Comparison of ENCODE assay signal across 20 cellular contexts in the genomic region with DNA sequence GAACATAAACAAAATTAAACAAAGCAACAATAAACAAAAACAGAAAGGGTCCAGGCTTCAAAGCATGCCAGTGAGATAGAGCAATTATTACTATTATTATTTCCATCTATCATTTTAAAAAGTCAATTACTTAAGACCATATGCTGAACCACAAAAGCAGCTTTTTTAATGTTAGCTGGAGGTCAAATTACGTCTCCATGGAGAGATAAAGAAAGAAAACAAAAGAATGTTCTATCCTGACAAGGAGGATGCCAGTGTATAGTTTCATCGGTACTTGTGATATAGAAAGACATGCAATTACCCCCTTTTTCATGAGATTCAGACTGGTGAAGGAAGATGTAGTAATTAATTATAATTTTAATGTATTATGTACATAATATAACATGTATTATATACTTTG.
DNase-seq lines count a peak whose midpoint lies in the region; ATAC-seq and TF ChIP-seq lines count a peak whose summit lies in the region.
"Had no signal": no experiment of that assay in that cellular context is flagged by ENCODE, and none has a peak within 500 bp of the region (broad histone marks: within the 10 kb centered on the region; RNA-seq: fewer than 3 reads in every experiment).

No MANE protein-coding gene starts in this region.

- CTCF ChIA-PET in SK-N-SH (lab: Yijun Ruan, JAX) = no interaction called here

- H3K27ac ChIP-seq in SK-N-SH (ENCODE audit: low read depth in 2 of 2, low read length in 1 of 2) = no peak overlapping the region
- H3K27ac ChIP-seq: BLaER1 treated with 17β-estradiol and CSF1 and Interleukin-3, amounts not matched to agents 10 nM and 100 nM had no signal

- ATAC-seq in SK-N-SH treated with all-trans-retinoic acid at 6 μM for 48 hours (peak; percentile 62; the same call in 2 of the 3 replicates), GM21528 (IDR thresholded peaks at IDR 0.05; ENCODE audit: low FRiP score, unreplicated experiment) (no peak)
- ATAC-seq: CD8-positive, alpha-beta T cell; GM12878; HCT116 had no signal

- DNase-seq in SK-N-SH (no peak), amniotic epithelial cell (ENCODE audit: low read depth) (peak; percentile 33), mesothelial cell of epicardium (ENCODE audit: low spot score in 2 of 2, unreplicated experiment in 2 of 2) (no peak), NCI-H1092 (lab: John Stamatoyannopoulos, UW) (no peak), DMS 273 treated with DMSO at 0.1 percent for 48 hours (lab: John Stamatoyannopoulos, UW) (no peak)
- DNase-seq: Calu3; CD8-positive, alpha-beta T cell; DMS53; DND-41; EL; GOT3; H7; HFFc6; IMR-90 had no signal

- H3K4me1 ChIP-seq in SK-N-SH (ENCODE audit: control insufficient read depth in 1 of 2, insufficient read depth in 2 of 2, low read depth in 1 of 2, low read length in 1 of 2) = peaks cover 0 to 2% of the 10 kb centered on the region in 2 experiments; a peak in 2 of 4 replicates
- H3K4me1 ChIP-seq: BLaER1 treated with 17β-estradiol and CSF1 and Interleukin-3, amounts not matched to agents 10 nM and 100 nM had no signal

- H3K36me3 ChIP-seq in SK-N-SH (replicated peaks in 1 of 2; ENCODE audit: control insufficient read depth in 1 of 2, insufficient read depth in 2 of 2, low read length in 1 of 2) = no peaks in the 10 kb centered on the region
- H3K36me3 ChIP-seq: BLaER1 treated with 17β-estradiol and CSF1 and Interleukin-3, amounts not matched to agents 10 nM and 100 nM had no signal

- H3K79me2 ChIP-seq in SK-N-SH (ENCODE audit: insufficient read depth) = no peaks in the 10 kb centered on the region

- H3K9me3 Mint-ChIP-seq in mesothelial cell of epicardium = peaks cover 23% of the 10 kb centered on the region
- H3K9me3 Mint-ChIP-seq: HFFc6 had no signal

- H2AFZ ChIP-seq in SK-N-SH (ENCODE audit: low read depth) = no peak overlapping the region

- H3K4me3 Mint-ChIP-seq in mesothelial cell of epicardium = no peak overlapping the region
- H3K4me3 Mint-ChIP-seq: B cell; CD8-positive, alpha-beta T cell; HFFc6 had no signal

- TF ChIP-seq EP300 in SK-N-SH (IDR thresholded peaks at IDR 0.05; ENCODE audit: borderline replicate concordance in 1 of 2, low read depth in 1 of 2, low read length in 1 of 2) = no peak

- peaks cover 7% of the 10 kb centered on the region for H3K36me3 Mint-ChIP-seq in mesothelial cell of epicardium
- H3K36me3 Mint-ChIP-seq: CD8-positive, alpha-beta T cell had no signal

- H3F3A ChIP-seq in SK-N-SH (replicated peaks; ENCODE audit: insufficient read depth) = no peaks in the 10 kb centered on the region

- peak overlapping the region; percentile 22 for H3K27ac Mint-ChIP-seq in mesothelial cell of epicardium
- H3K27ac Mint-ChIP-seq: B cell; CD8-positive, alpha-beta T cell; HFFc6 had no signal

- POLR2A ChIA-PET in SK-N-SH (lab: Yijun Ruan, JAX) = no interaction called here

- TF ChIP-seq CTCF in SK-N-SH (IDR thresholded peaks at IDR 0.05) = no peak
- no peak for TF ChIP-seq CTCF in mesothelial cell of epicardium (IDR thresholded peaks at IDR 0.05; ENCODE audit: unreplicated experiment)

- H3K4me3 ChIP-seq in SK-N-SH (ENCODE audit: low read depth in 2 of 2, low read length in 1 of 2) = no peak overlapping the region
- H3K4me3 ChIP-seq: BLaER1 treated with 17β-estradiol and CSF1 and Interleukin-3, amounts not matched to agents 10 nM and 100 nM; GM12878 had no signal

- H3K4me2 ChIP-seq in SK-N-SH = no peak overlapping the region
- H3K4me2 ChIP-seq: BLaER1 treated with 17β-estradiol and CSF1 and Interleukin-3, amounts not matched to agents 10 nM and 100 nM had no signal

- no peaks in the 10 kb centered on the region for H3K9me2 ChIP-seq in SK-N-SH

- TF ChIP-seq RAD21 in SK-N-SH (IDR thresholded peaks at IDR 0.05; ENCODE audit: low read length) = no peak

- no peaks in the 10 kb centered on the region for H3K27me3 ChIP-seq in SK-N-SH (ENCODE audit: insufficient read depth)
- H3K27me3 ChIP-seq: BLaER1 treated with 17β-estradiol and CSF1 and Interleukin-3, amounts not matched to agents 10 nM and 100 nM had no signal

- H4K20me1 ChIP-seq in SK-N-SH (ENCODE audit: insufficient read depth) = no peaks in the 10 kb centered on the region
- H4K20me1 ChIP-seq: BLaER1 treated with 17β-estradiol and CSF1 and Interleukin-3, amounts not matched to agents 10 nM and 100 nM had no signal

- H3K27me3 Mint-ChIP-seq in mesothelial cell of epicardium (ENCODE audit: low read depth) = no peaks in the 10 kb centered on the region
- H3K27me3 Mint-ChIP-seq: B cell had no signal

- 39% methylated on average over 2 of the region's 2 CpGs for WGBS in SK-N-SH (ENCODE audit: low lambda C conversion rate)

- no peak overlapping the region for H3K9ac ChIP-seq in SK-N-SH
- H3K9ac ChIP-seq: BLaER1 treated with 17β-estradiol and CSF1 and Interleukin-3, amounts not matched to agents 10 nM and 100 nM had no signal

- H3K4me1 Mint-ChIP-seq in mesothelial cell of epicardium = peaks cover 39% of the 10 kb centered on the region
- H3K4me1 Mint-ChIP-seq: B cell had no signal

- no peaks in the 10 kb centered on the region for H3K9me3 ChIP-seq in SK-N-SH
- H3K9me3 ChIP-seq: BLaER1 treated with 17β-estradiol and CSF1 and Interleukin-3, amounts not matched to agents 10 nM and 100 nM had no signal

TF ChIP-seq in SK-N-SH treated with all-trans-retinoic acid at 6 μM for 48 hours, 23 proteins besides CTCF, POLR2A, EP300 and RAD21:
- TF ChIP-seq ZC3H10 (CRISPR knock-in tag; IDR thresholded peaks at IDR 0.05) = no peak
- TF ChIP-seq GLIS3 (CRISPR knock-in tag; IDR thresholded peaks at IDR 0.05) = no peak

TF ChIP-seq in SK-N-SH, 30 proteins besides CTCF, POLR2A, EP300 and RAD21:
- TF ChIP-seq FOXJ3 (CRISPR knock-in tag; IDR thresholded peaks at IDR 0.05) (no peak), TEAD4 (IDR thresholded peaks at IDR 0.05; ENCODE audit: borderline replicate concordance, insufficient read depth) (no peak)
- TF ChIP-seq, protein P1, sequence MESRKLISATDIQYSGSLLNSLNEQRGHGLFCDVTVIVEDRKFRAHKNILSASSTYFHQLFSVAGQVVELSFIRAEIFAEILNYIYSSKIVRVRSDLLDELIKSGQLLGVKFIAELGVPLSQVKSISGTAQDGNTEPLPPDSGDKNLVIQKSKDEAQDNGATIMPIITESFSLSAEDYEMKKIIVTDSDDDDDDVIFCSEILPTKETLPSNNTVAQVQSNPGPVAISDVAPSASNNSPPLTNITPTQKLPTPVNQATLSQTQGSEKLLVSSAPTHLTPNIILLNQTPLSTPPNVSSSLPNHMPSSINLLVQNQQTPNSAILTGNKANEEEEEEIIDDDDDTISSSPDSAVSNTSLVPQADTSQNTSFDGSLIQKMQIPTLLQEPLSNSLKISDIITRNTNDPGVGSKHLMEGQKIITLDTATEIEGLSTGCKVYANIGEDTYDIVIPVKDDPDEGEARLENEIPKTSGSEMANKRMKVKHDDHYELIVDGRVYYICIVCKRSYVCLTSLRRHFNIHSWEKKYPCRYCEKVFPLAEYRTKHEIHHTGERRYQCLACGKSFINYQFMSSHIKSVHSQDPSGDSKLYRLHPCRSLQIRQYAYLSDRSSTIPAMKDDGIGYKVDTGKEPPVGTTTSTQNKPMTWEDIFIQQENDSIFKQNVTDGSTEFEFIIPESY (IDR thresholded peaks at IDR 0.05; ENCODE audit: borderline replicate concordance, low read depth) = no peak
